In the genomic region with DNA sequence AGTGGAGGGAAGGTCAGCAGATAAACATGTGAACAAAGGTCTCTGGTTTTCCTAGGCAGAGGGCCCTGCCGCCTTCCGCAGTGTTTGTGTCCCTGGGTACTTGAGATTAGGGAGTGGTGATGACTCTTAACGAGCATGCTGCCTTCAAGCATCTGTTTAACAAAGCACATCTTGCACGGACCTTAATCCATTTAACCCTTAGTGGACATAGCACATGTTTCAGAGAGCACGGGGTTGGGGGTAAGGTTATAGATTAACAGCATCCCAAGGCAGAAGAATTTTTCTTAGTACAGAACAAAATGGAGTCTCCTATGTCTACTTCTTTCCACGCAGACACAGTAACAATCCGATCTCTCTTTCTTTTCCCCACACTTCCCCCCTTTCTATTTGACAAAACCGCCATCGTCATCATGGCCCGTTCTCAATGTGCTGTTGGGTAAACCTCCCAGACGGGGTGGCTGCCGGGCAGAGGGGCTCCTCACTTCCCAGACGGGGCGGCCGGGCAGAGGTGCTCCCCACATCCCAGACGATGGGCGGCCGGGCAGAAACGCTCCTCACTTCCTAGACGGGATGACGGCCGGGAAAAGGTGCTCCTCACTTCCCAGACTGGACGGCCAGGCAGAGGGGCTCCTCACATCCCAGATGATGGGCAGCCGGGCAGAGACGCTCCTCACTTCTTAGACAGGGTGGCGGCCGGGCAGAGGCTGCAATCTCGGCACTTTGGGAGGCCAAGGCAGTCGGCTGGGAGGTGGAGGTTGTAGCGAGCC, we compare ENCODE assay signal across 6 cellular contexts. TPM values are rescaled to one million over a fixed set of nuclear protein-coding genes. Genes with fewer than 3 reads are reported as not detected.
"Had no signal": no experiment of that assay in that cellular context is flagged by ENCODE, and none has a peak within 500 bp of the region (broad histone marks: within the 10 kb centered on the region; RNA-seq: fewer than 3 reads in every experiment).

No MANE protein-coding gene starts in this region.

RNA-seq across cellular contexts. Expression of gene ANKRD55, which starts 24.8 kb away (rescaled TPM):
- total RNA-seq: HT-29, LHCN-M2, MCF 10A, OCI-LY7, PC-3, SJCRH30 had no signal
